31 cellular contexts compared by ENCODE assay signal in genomic region chr13:21710163-21710562, GRCh38. TPM values are rescaled to one million over a fixed set of nuclear protein-coding genes. Genes with fewer than 3 reads are reported as not detected.
"Had no signal": no experiment of that assay in that cellular context is flagged by ENCODE, and none has a peak within 500 bp of the region (broad histone marks: within the 10 kb centered on the region; RNA-seq: fewer than 3 reads in every experiment).

No MANE protein-coding gene starts in this region.

- H3K4me1 ChIP-seq: adrenal gland, body of pancreas had no signal

- H3K9me3 ChIP-seq: adrenal gland, body of pancreas had no signal

- H3K27ac ChIP-seq: adrenal gland, body of pancreas, brain microvascular endothelial cell, cardiac muscle cell, VCaP had no signal

- H3K4me3 ChIP-seq: adrenal gland, body of pancreas, cardiac muscle cell had no signal

- H3K36me3 ChIP-seq: adrenal gland, brain microvascular endothelial cell, cardiac muscle cell had no signal

- DNase-seq: activated B cell treated with CpG ODN at 0.5 μM for 24 hours; activated CD4-positive, alpha-beta memory T cell treated with anti-CD3 and anti-CD28 coated beads for 36 hours; activated CD4-positive, alpha-beta T cell treated with anti-CD3 and anti-CD28 coated beads for 4 hours; activated CD4-positive, alpha-beta T cell treated with anti-CD3 and anti-CD28 coated beads, Interleukin-2, amount 10 ng/mL, durations not matched to agents 24 days and 14 days; activated CD4-positive, alpha-beta T cell treated with anti-CD3 and anti-CD28 coated beads, Interleukin-2, amount 50 U/mL, for 1 hour; activated CD4-positive, alpha-beta T cell treated with anti-CD3 and anti-CD28 coated beads, Interleukin-2, amount 50 U/mL, for 4 hours; activated CD4-positive, CD25-positive, alpha-beta regulatory T cell treated with anti-CD3 and anti-CD28 coated beads, Interleukin-2, amount 50 U/mL, for 72 hours; activated CD8-positive, alpha-beta memory T cell treated with anti-CD3 and anti-CD28 coated beads, Interleukin-2, amount 50 U/mL, for 4 hours; activated CD8-positive, alpha-beta T cell treated with anti-CD3 and anti-CD28 coated beads for 36 hours; activated effector memory CD4-positive, alpha-beta T cell treated with anti-CD3 and anti-CD28 coated beads, Interleukin-2, amount 50 U/mL, for 16 hours; activated gamma-delta T cell treated with Interleukin-2 at 50 U/mL for 16 hours; activated naive CD4-positive, alpha-beta T cell; activated naive CD4-positive, alpha-beta T cell treated with anti-CD3 and anti-CD28 coated beads for 36 hours; activated naive CD4-positive, alpha-beta T cell treated with anti-CD3 and anti-CD28 coated beads, Interleukin-2, amount 50 U/mL, for 16 hours; activated naive CD8-positive, alpha-beta T cell treated with anti-CD3 and anti-CD28 coated beads for 36 hours; activated T-cell treated with anti-CD3 and anti-CD28 coated beads for 4 hours; activated T-cell treated with anti-CD3 and anti-CD28 coated beads, Interleukin-2, amount 50 U/mL, for 1 hour; activated T-cell treated with anti-CD3 and anti-CD28 coated beads, Interleukin-2, amount 50 U/mL, for 4 hours; activated T-cell treated with anti-CD3 and anti-CD28 coated beads, Interleukin-2, amount 50 U/mL, for 72 hours; adrenal gland; amniotic stem cell; aorta; body of pancreas; brain microvascular endothelial cell; caudate nucleus; cerebellar nuclear complex; T-helper 1 cell; T-helper 2 cell; T-helper 9 cell had no signal

- H3K27me3 ChIP-seq: adrenal gland, body of pancreas, brain microvascular endothelial cell, cardiac muscle cell had no signal

RNA-seq across cellular contexts. Expression of gene FGF9, which starts 39.3 kb away (rescaled TPM):
- total RNA-seq: activated naive CD4-positive, alpha-beta T cell treated with anti-CD3 and anti-CD28 coated beads for 36 hours had no signal
- polyA plus RNA-seq: aorta had no signal
